1 cellular context compared by ENCODE assay signal in genomic region chr3:142976621-142977398, GRCh38.
A peak's percentile ranks its signal among the peaks of the same experiment; 100 is the strongest.
TF ChIP-seq lines count a peak whose summit lies in the region.

No MANE protein-coding gene starts in this region.

TF ChIP-seq in HepG2, 621 proteins besides CTCF, POLR2A, EP300 and RAD21 (continued from another document and continues in another):
- TF ChIP-seq SNAPC4 (CRISPR knock-in tag; IDR thresholded peaks at IDR 0.05) (no peak), ZNF790 (CRISPR knock-in tag; IDR thresholded peaks at IDR 0.05; ENCODE audit: borderline replicate concordance) (no peak), NFKBIZ (CRISPR knock-in tag; IDR thresholded peaks at IDR 0.05) (0 out of 2 replicates have a peak, but pooled peaks have one; percentile 52), KDM6A (CRISPR knock-in tag; IDR thresholded peaks at IDR 0.05; ENCODE audit: low read depth) (no peak), JUN (CRISPR knock-in tag; IDR thresholded peaks at IDR 0.05) (peak; percentile 90; the same call in 1 of the 2 replicates), TEAD3 (CRISPR knock-in tag; optimal IDR thresholded peaks at IDR 0.05; ENCODE audit: borderline replicate concordance) (peak; percentile 36), ZUFSP (CRISPR knock-in tag; IDR thresholded peaks at IDR 0.05; ENCODE audit: borderline replicate concordance) (no peak), HMG20A (CRISPR knock-in tag; IDR thresholded peaks at IDR 0.05; ENCODE audit: borderline replicate concordance) (peak; percentile 82; the same call in 1 of the 2 replicates), ZBTB20 (CRISPR knock-in tag; IDR thresholded peaks at IDR 0.05; ENCODE audit: borderline replicate concordance, low read depth) (no peak), ZNF879 (CRISPR knock-in tag; IDR thresholded peaks at IDR 0.05) (no peak), TRAFD1 (CRISPR knock-in tag; IDR thresholded peaks at IDR 0.05; ENCODE audit: borderline replicate concordance) (no peak), ARNTL (CRISPR knock-in tag; IDR thresholded peaks at IDR 0.05) (no peak), BORCS8-MEF2B (CRISPR knock-in tag; IDR thresholded peaks at IDR 0.05) (0 out of 2 replicates have a peak, but pooled peaks have one; percentile 38), NR2C2 (CRISPR knock-in tag; IDR thresholded peaks at IDR 0.05; ENCODE audit: borderline replicate concordance) (no peak), ZNF670 (CRISPR knock-in tag; IDR thresholded peaks at IDR 0.05; ENCODE audit: borderline replicate concordance) (0 out of 2 replicates have a peak, but pooled peaks have one; percentile 25), HIC2 (CRISPR knock-in tag; IDR thresholded peaks at IDR 0.05; ENCODE audit: low read depth) (no peak), ZNF180 (CRISPR knock-in tag; IDR thresholded peaks at IDR 0.05; ENCODE audit: borderline replicate concordance, low read depth) (no peak), ASH2L (IDR thresholded peaks at IDR 0.05; ENCODE audit: insufficient read length, low read depth, low read length) (no peak), ARID5B (CRISPR knock-in tag; IDR thresholded peaks at IDR 0.05) (peak; percentile 89), ZNF264 (CRISPR knock-in tag; IDR thresholded peaks at IDR 0.05) (0 out of 2 replicates have a peak, but pooled peaks have one; percentile 60), TFE3 (CRISPR knock-in tag; IDR thresholded peaks at IDR 0.05) (no peak), ZNF564 (CRISPR knock-in tag; IDR thresholded peaks at IDR 0.05) (no peak; the same call in 1 of the 2 replicates), SAP130 (CRISPR knock-in tag; IDR thresholded peaks at IDR 0.05; ENCODE audit: low read depth) (peak; percentile 73), LBX2 (CRISPR knock-in tag; IDR thresholded peaks at IDR 0.05; ENCODE audit: borderline replicate concordance) (no peak), MED8 (CRISPR knock-in tag; IDR thresholded peaks at IDR 0.05; ENCODE audit: insufficient replicate concordance) (no peak), SP4 (CRISPR knock-in tag; IDR thresholded peaks at IDR 0.05) (no peak), ZNF652 (CRISPR knock-in tag; IDR thresholded peaks at IDR 0.05; ENCODE audit: borderline replicate concordance, low read depth) (0 out of 2 replicates have a peak, but pooled peaks have one; percentile 11), SMAD9 (CRISPR knock-in tag; IDR thresholded peaks at IDR 0.05) (no peak), ZMYM3 (CRISPR knock-in tag; IDR thresholded peaks at IDR 0.05) (peak; percentile 44; the same call in 1 of the 2 replicates), HDAC2 (CRISPR knock-in tag; IDR thresholded peaks at IDR 0.05) (peak; percentile 95), RXRA (CRISPR knock-in tag; IDR thresholded peaks at IDR 0.05) (peak; percentile 78; the same call in 1 of the 2 replicates), ZNF224 (CRISPR knock-in tag; IDR thresholded peaks at IDR 0.05) (no peak), ZNF619 (CRISPR knock-in tag; IDR thresholded peaks at IDR 0.05) (no peak), ZBTB7B (CRISPR knock-in tag; IDR thresholded peaks at IDR 0.05) (peak; percentile 49; the same call in 1 of the 2 replicates), TBP (CRISPR knock-in tag; IDR thresholded peaks at IDR 0.05) (no peak), ZNF343 (CRISPR knock-in tag; IDR thresholded peaks at IDR 0.05) (no peak), ZNF12 (CRISPR knock-in tag; IDR thresholded peaks at IDR 0.05) (peak; percentile 45; the same call in 1 of the 2 replicates), YEATS4 (CRISPR knock-in tag; IDR thresholded peaks at IDR 0.05; ENCODE audit: borderline replicate concordance) (peak; percentile 34; the same call in 1 of the 2 replicates), NBN (conservative IDR thresholded peaks at IDR 0.05) (no peak), ZNF550 (CRISPR knock-in tag; IDR thresholded peaks at IDR 0.05; ENCODE audit: borderline replicate concordance) (no peak), FOXP4 (CRISPR knock-in tag; IDR thresholded peaks at IDR 0.05) (peak; percentile 52; the same call in 1 of the 2 replicates), ZNF205 (CRISPR knock-in tag; IDR thresholded peaks at IDR 0.05) (peak; percentile 44; the same call in 1 of the 2 replicates), NFATC3 (CRISPR knock-in tag; IDR thresholded peaks at IDR 0.05) (no peak)
